8 cellular contexts compared by ENCODE assay signal in genomic region chr14:64709126-64709525, GRCh38. TPM values are rescaled to one million over a fixed set of nuclear protein-coding genes. Genes with fewer than 3 reads are reported as not detected.
DNase-seq lines count a peak whose midpoint lies in the region; ATAC-seq and TF ChIP-seq lines count a peak whose summit lies in the region.
"Had no signal": no experiment of that assay in that cellular context is flagged by ENCODE, and none has a peak within 500 bp of the region (broad histone marks: within the 10 kb centered on the region; RNA-seq: fewer than 3 reads in every experiment).

No MANE protein-coding gene starts in this region.

- H3K4me2 ChIP-seq in IMR-90 (ENCODE audit: low read depth, low read length): no peak overlapping the region

- no peak overlapping the region for H3K14ac ChIP-seq in IMR-90 (replicated peaks; ENCODE audit: low read depth, low read length)

- H4K20me1 ChIP-seq in IMR-90 (ENCODE audit: insufficient read depth, low read length): peaks cover 26% of the 10 kb centered on the region

- H3K4me3 ChIP-seq in IMR-90 (ENCODE audit: insufficient read depth, low read depth, low read length) (no peak overlapping the region), right lobe of liver (no peak overlapping the region), stomach (peak overlapping the region in 2 of 4 donors; percentile 11 to 14)

- CTCF ChIA-PET in IMR-90 (lab: Yijun Ruan, JAX): interaction anchor here (0.8 kb wide), 1 partner anchor 16 kb away, joined by 3 read pairs; no protein-coding TSS in a partner anchor

- no peak overlapping the region for H3K56ac ChIP-seq in IMR-90 (ENCODE audit: extremely low read depth, insufficient read depth, low read length)

- H3K36me3 ChIP-seq in IMR-90 (ENCODE audit: control insufficient read depth, insufficient read depth, low read length) (no peaks in the 10 kb centered on the region), right lobe of liver (no peaks in the 10 kb centered on the region), stomach (no peaks in the 10 kb centered on the region)

- no peak overlapping the region for H3K9ac ChIP-seq in IMR-90 (ENCODE audit: low read depth, low read length)

- no peak overlapping the region for H2AK9ac ChIP-seq in IMR-90 (replicated peaks; ENCODE audit: low read depth, low read length, poor library complexity)

- peaks cover 11% of the 10 kb centered on the region for H3K9me1 ChIP-seq in IMR-90 (ENCODE audit: insufficient read depth, low read length)

- no peak for TF ChIP-seq RAD21 in IMR-90 (IDR thresholded peaks at IDR 0.05; ENCODE audit: low read length)

- no peak overlapping the region for H4K5ac ChIP-seq in IMR-90 (ENCODE audit: low read depth, low read length)

- H3K27me3 ChIP-seq in IMR-90 (ENCODE audit: control insufficient read depth, insufficient read depth, low read length) (no peaks in the 10 kb centered on the region; the same call in 1 of the 2 replicates), right lobe of liver (no peaks in the 10 kb centered on the region), stomach (peaks cover 0 to 7% (median 0%) of the 10 kb centered on the region in 3 donors)

- in situ Hi-C loops in IMR-90 (cut with MboI; ENCODE audit: low sequenced_read_pairs): no loop called here

- H2BK120ac ChIP-seq in IMR-90 (ENCODE audit: low read depth, low read length): no peak overlapping the region

- no peak for ATAC-seq in IMR-90 (ENCODE audit: low read depth)
- ATAC-seq in right lobe of liver: no peak

- POLR2A ChIA-PET in IMR-90 (lab: Charles Lee; ENCODE audit: unreplicated experiment): no interaction called here

- H3K27ac ChIP-seq in IMR-90 (ENCODE audit: insufficient read depth, low read length) (no peak overlapping the region), angular gyrus (ENCODE audit: low read depth, low read length) (peak overlapping the region; percentile 93), right lobe of liver (peak overlapping the region in 2 of 3 donors; percentile 52 to 65), stomach (peak overlapping the region in 4 of 5 donors; percentile 72 to 94 (median 92))

- H3K79me1 ChIP-seq in IMR-90 (ENCODE audit: low read depth in 1 of 2, low read length in 2 of 2): peaks cover 9 to 45% of the 10 kb centered on the region in 2 experiments

- no peak overlapping the region for H3K18ac ChIP-seq in IMR-90 (ENCODE audit: low read depth, low read length)

- H2BK5ac ChIP-seq in IMR-90 (ENCODE audit: low read depth, low read length, poor library complexity, severe bottlenecking): no peak overlapping the region

- H3K4ac ChIP-seq in IMR-90 (ENCODE audit: low read depth, low read length): no peak overlapping the region

- no TSS peak for BruUV-seq in IMR-90 (replicated peaks; lab: Mats Ljungman, UMichigan)

- no peak overlapping the region; the same call in 1 of the 2 replicates for H2BK20ac ChIP-seq in IMR-90 (ENCODE audit: low read depth, low read length)

- no peak overlapping the region for H2BK15ac ChIP-seq in IMR-90 (ENCODE audit: low read depth, low read length)

- 87% methylated on average over 3 of the region's 5 CpGs; no CpG with 5 or more reads in 1 of the 2 experiments for WGBS in IMR-90 (ENCODE audit: extremely low coverage in 2 of 2, insufficient read length in 1 of 2), 2 experiments
- WGBS in right lobe of liver (ENCODE audit: insufficient coverage, low coverage, low lambda C conversion rate, missing lambda C conversion rate): 64% methylated on average over 2 of the region's 5 CpGs
- 65 to 88% (median 78%) methylated on average over 5 of the region's 5 CpGs for WGBS in stomach, 5 donors

- TF ChIP-seq EP300 in stomach (IDR thresholded peaks at IDR 0.05): no peak

- DNase-seq in IMR-90: no peak
- no peak for DNase-seq in right lobe of liver
- DNase-seq in stomach: no peak
- DNase-seq in GDM1 (lab: John Stamatoyannopoulos, UW): no peak
- DNase-seq in posterior cingulate gyrus: no peak
- no peak for DNase-seq in erythroblast (lab: John Stamatoyannopoulos, UW)
- DNase-seq: NCI-H187 treated with DMSO at 0.1 percent for 48 hours had no signal

- no peak overlapping the region for H4K8ac ChIP-seq in IMR-90 (ENCODE audit: low read depth in 2 of 2, low read length in 2 of 2)

- TF ChIP-seq POLR2A in IMR-90 (IDR thresholded peaks at IDR 0.05; ENCODE audit: low read depth, low read length) (no peak), right lobe of liver (IDR thresholded peaks at IDR 0.05) (no peak), stomach (IDR thresholded peaks at IDR 0.05) (no peak), erythroblast (IDR thresholded peaks at IDR 0.05; ENCODE audit: low read length) (no peak)

- dilution Hi-C loops in IMR-90 (cut with HindIII; ENCODE audit: low sequenced_read_pairs, unreplicated experiment): no loop called here

- H2AK5ac ChIP-seq in IMR-90 (ENCODE audit: low read depth, low read length): 0 out of 2 replicates have a peak overlapping the region, but pooled peaks have one; percentile 0

- H2AFZ ChIP-seq in IMR-90 (replicated peaks; ENCODE audit: low read length, poor library complexity): no peak overlapping the region

- H3K4me1 ChIP-seq in IMR-90 (ENCODE audit: control insufficient read depth, insufficient read depth, low read length): peaks cover 10% of the 10 kb centered on the region; the same call in 1 of the 2 replicates
- peaks cover 0 to 59% (median 31%) of the 10 kb centered on the region in 4 donors for H3K4me1 ChIP-seq in right lobe of liver
- peaks cover 41 to 71% (median 69%) of the 10 kb centered on the region in 4 donors for H3K4me1 ChIP-seq in stomach

- H4K91ac ChIP-seq in IMR-90 (ENCODE audit: insufficient read depth, low read depth, low read length): no peak overlapping the region

- H3K9me3 ChIP-seq in IMR-90 (ENCODE audit: control insufficient read depth, insufficient read depth, low read length): peaks cover 2% of the 10 kb centered on the region
- no peaks in the 10 kb centered on the region for H3K9me3 ChIP-seq in right lobe of liver
- H3K9me3 ChIP-seq in stomach: peaks cover 0 to 5% (median 0%) of the 10 kb centered on the region in 4 donors

- no peak overlapping the region for H3K23ac ChIP-seq in IMR-90 (ENCODE audit: low read depth, low read length)

- intact Hi-C loops in IMR-90 (cut with micrococcal nuclease) (no loop called here), right lobe of liver (cut with DNase I) (no loop called here), stomach (cut with DNase I; ENCODE audit: low total_unique reads) (no loop called here), posterior cingulate gyrus (cut with DNase I) (loop anchor here (5.0 kb wide), 1 partner anchor 53 kb away; no protein-coding TSS in a partner anchor)

- no peak for TF ChIP-seq CTCF in IMR-90 (conservative IDR thresholded peaks at IDR 0.05; ENCODE audit: low read depth, low read length)
- TF ChIP-seq CTCF in right lobe of liver (IDR thresholded peaks at IDR 0.05): no peak
- no peak for TF ChIP-seq CTCF in stomach (IDR thresholded peaks at IDR 0.05)

TF ChIP-seq in IMR-90, 13 proteins besides CTCF, POLR2A, EP300 and RAD21:
- TF ChIP-seq USF2 (IDR thresholded peaks at IDR 0.05; ENCODE audit: low read depth, low read length): no peak
- TF ChIP-seq RCOR1 (IDR thresholded peaks at IDR 0.05; ENCODE audit: insufficient replicate concordance, low read length): no peak
- no peak for TF ChIP-seq CEBPB (IDR thresholded peaks at IDR 0.05; ENCODE audit: low read depth, low read length)
- no peak for TF ChIP-seq MAZ (IDR thresholded peaks at IDR 0.05; ENCODE audit: borderline replicate concordance, low read depth, low read length)
- no peak for TF ChIP-seq RFX5 (IDR thresholded peaks at IDR 0.05; ENCODE audit: low read depth, low read length)
- no peak for TF ChIP-seq BHLHE40 (IDR thresholded peaks at IDR 0.05; ENCODE audit: low read depth, low read length)
- no peak for TF ChIP-seq NFE2L2 (IDR thresholded peaks at IDR 0.05; ENCODE audit: low read depth, low read length)
- no peak for TF ChIP-seq MAFK (IDR thresholded peaks at IDR 0.05; ENCODE audit: low read depth, low read length)

RNA-seq across cellular contexts. Expression of gene PLEKHG3, which starts 4.9 kb away (rescaled TPM):
- 4.4 and 8.2 TPM in 2 replicates for total RNA-seq in IMR-90 (2012; rRNA removed)
- polyA plus RNA-seq in IMR-90 (2012; rRNA removed): 8.4 and 10.6 TPM in 2 replicates
- polyA plus RNA-seq in IMR-90 (2012; cell fraction: cytosol; rRNA removed): 3.5 and 6.2 TPM in 2 replicates
- polyA plus RNA-seq in IMR-90 (2012; cell fraction: nucleus; rRNA removed; ENCODE audit: low replicate concordance): 28.4 and 37.6 TPM in 2 replicates
- 10 to 100 TPM; 25.4 to 49.1 (median 28.0) TPM for total RNA-seq in right lobe of liver
- total RNA-seq in stomach: 100 to 1,000 TPM in 1 of 5 donors, 10 to 100 TPM in 4; 25.3 to 292 (median 27.2) TPM
- polyA plus RNA-seq in stomach: 10 to 100 TPM in 1 of 3 donors, 1 to 10 TPM in 2; 7.3 to 24.8 (median 9.2) TPM
